8 cellular contexts compared by ENCODE assay signal in the genomic region with DNA sequence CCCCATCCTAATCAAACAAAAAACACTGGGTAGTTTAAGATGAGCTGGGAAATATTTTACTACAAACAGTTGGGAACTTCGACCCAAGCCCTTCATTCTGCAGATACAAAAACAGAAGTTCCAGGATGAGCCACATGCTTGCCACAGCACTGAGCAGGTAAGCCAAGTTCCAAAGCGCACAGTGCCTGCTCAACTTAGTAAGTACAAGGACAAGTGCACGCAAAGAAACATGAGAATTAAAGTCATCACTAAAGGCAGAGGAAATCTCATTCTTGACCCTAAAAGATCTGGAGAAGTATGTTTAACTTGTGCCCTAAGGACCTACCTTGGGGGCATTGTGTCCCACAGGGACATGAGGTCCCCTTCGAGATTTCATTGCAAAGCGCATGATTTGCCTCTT. TPM values are rescaled to one million over a fixed set of nuclear protein-coding genes. Genes with fewer than 3 reads are reported as not detected.
DNase-seq lines count a peak whose midpoint lies in the region; ATAC-seq and TF ChIP-seq lines count a peak whose summit lies in the region.

No MANE protein-coding gene starts in this region.

- POLR2A ChIA-PET in PC-9 (lab: Charles Lee; ENCODE audit: unreplicated experiment), result interaction anchor here (0.6 kb wide), 1 partner anchor 228 kb away, joined by 3 read pairs; no protein-coding TSS in a partner anchor

- H3K79me2 ChIP-seq in PC-9 (ENCODE audit: low read depth), result peaks cover 80% of the 10 kb centered on the region

- CTCF ChIA-PET in PC-9 (lab: Charles Lee), result no interaction called here

- DNase-seq in NOMO-1 treated with DMSO at 0.1 percent for 48 hours (lab: John Stamatoyannopoulos, UW; ENCODE audit: unreplicated experiment) (peak; percentile 43), NOMO-1 treated with dmso at 0.1 percent for 144 hours (lab: John Stamatoyannopoulos, UW; ENCODE audit: unreplicated experiment) (no peak), PC-9 (no peak), endodermal cell (no peak), posterior cingulate gyrus (no peak)
- DNase-seq in natural killer cell treated with Interleukin-12 subunit alpha and Interleukin-12 subunit beta and Interleukin-15 and Interleukin-18, amount 100 ng/mL, for 72 hours (ENCODE audit: low spot score), result no peak
- no peak for DNase-seq in stimulated activated CD4-positive, alpha-beta T cell treated with anti-CD3 and anti-CD28 coated beads, Interleukin-15, amount 100 ng/mL, for 24 hours

- intact Hi-C loops in PC-9 (cut with micrococcal nuclease; ENCODE audit: unreplicated experiment) (no loop called here), posterior cingulate gyrus (cut with DNase I) (no loop called here)

- H3K36me3 ChIP-seq in PC-9 (ENCODE audit: low read depth) (peaks cover 35% of the 10 kb centered on the region), endodermal cell (ENCODE audit: control insufficient read depth, insufficient read depth, low read length) (peaks cover 34% of the 10 kb centered on the region)

- H3K9me3 Mint-ChIP-seq in endodermal cell, result no peaks in the 10 kb centered on the region
- H3K9me3 Mint-ChIP-seq in natural killer cell treated with Interleukin-12 subunit alpha and Interleukin-12 subunit beta and Interleukin-15 and Interleukin-18, amount 100 ng/mL, for 72 hours, result no peaks in the 10 kb centered on the region

- H3K4me1 ChIP-seq in PC-9 (replicated peaks; ENCODE audit: insufficient read depth) (peaks cover 33% of the 10 kb centered on the region), endodermal cell (ENCODE audit: control insufficient read depth, insufficient read depth, low read length) (peaks cover 6% of the 10 kb centered on the region)

- peak overlapping the region; percentile 99 for H3K9ac ChIP-seq in endodermal cell (ENCODE audit: extremely low read depth, low read length, poor library complexity, severe bottlenecking)

- no peak for TF ChIP-seq CTCF in PC-9 (conservative IDR thresholded peaks at IDR 0.05)
- TF ChIP-seq CTCF in endodermal cell (conservative IDR thresholded peaks at IDR 0.05), result no peak

- H2AFZ ChIP-seq in PC-9, result peak overlapping the region; percentile 97

- peaks cover 15% of the 10 kb centered on the region; the same call in 1 of the 2 replicates for H3F3A ChIP-seq in PC-9 (ENCODE audit: insufficient read depth, low read depth)

- H3K27me3 ChIP-seq in PC-9 (ENCODE audit: insufficient read depth, low read depth), result no peaks in the 10 kb centered on the region
- H3K27me3 ChIP-seq in endodermal cell (ENCODE audit: control insufficient read depth, insufficient read depth, low read length, poor library complexity, severe bottlenecking), result no peaks in the 10 kb centered on the region

- H3K27ac Mint-ChIP-seq in endodermal cell, result peak overlapping the region; percentile 100
- H3K27ac Mint-ChIP-seq in natural killer cell treated with Interleukin-12 subunit alpha and Interleukin-12 subunit beta and Interleukin-15 and Interleukin-18, amount 100 ng/mL, for 72 hours, result peak overlapping the region; percentile 86 to 88

- peak overlapping the region; percentile 98 for H3K4me3 Mint-ChIP-seq in endodermal cell
- peak overlapping the region; percentile 90 for H3K4me3 Mint-ChIP-seq in natural killer cell treated with Interleukin-12 subunit alpha and Interleukin-12 subunit beta and Interleukin-15 and Interleukin-18, amount 100 ng/mL, for 72 hours

- WGBS in endodermal cell (ENCODE audit: insufficient coverage in 1 of 2, insufficient read length in 1 of 2), 2 experiments, result 24 to 31% methylated on average over 3 to 5 of the region's 5 CpGs

- peaks cover 31% of the 10 kb centered on the region for H4K20me1 ChIP-seq in PC-9 (ENCODE audit: insufficient read depth)

- H3K27me3 Mint-ChIP-seq in endodermal cell (ENCODE audit: insufficient read depth), result no peaks in the 10 kb centered on the region
- no peaks in the 10 kb centered on the region for H3K27me3 Mint-ChIP-seq in natural killer cell treated with Interleukin-12 subunit alpha and Interleukin-12 subunit beta and Interleukin-15 and Interleukin-18, amount 100 ng/mL, for 72 hours

- H3K36me3 Mint-ChIP-seq in endodermal cell (ENCODE audit: low read depth), result peaks cover 37% of the 10 kb centered on the region
- H3K36me3 Mint-ChIP-seq in natural killer cell treated with Interleukin-12 subunit alpha and Interleukin-12 subunit beta and Interleukin-15 and Interleukin-18, amount 100 ng/mL, for 72 hours, result peaks cover 26% of the 10 kb centered on the region

- H3K4me1 Mint-ChIP-seq in endodermal cell, result peaks cover 33% of the 10 kb centered on the region
- peaks cover 40 to 52% of the 10 kb centered on the region in 2 donors for H3K4me1 Mint-ChIP-seq in natural killer cell treated with Interleukin-12 subunit alpha and Interleukin-12 subunit beta and Interleukin-15 and Interleukin-18, amount 100 ng/mL, for 72 hours (ENCODE audit: low read depth in 2 of 2)

- H3K9me3 ChIP-seq in PC-9 (ENCODE audit: insufficient read depth, low read depth), result no peaks in the 10 kb centered on the region
- H3K9me3 ChIP-seq in endodermal cell (ENCODE audit: control insufficient read depth, low read length), result no peaks in the 10 kb centered on the region

- ATAC-seq in natural killer cell treated with Interleukin-12 subunit alpha and Interleukin-12 subunit beta and Interleukin-15 and Interleukin-18, amount 100 ng/mL, for 72 hours, result no peak
- no peak for ATAC-seq in HG02642 (IDR thresholded peaks at IDR 0.05; ENCODE audit: poor library complexity, unreplicated experiment)

- no peaks in the 10 kb centered on the region for H3K9me2 ChIP-seq in PC-9 (ENCODE audit: insufficient read depth)

- peak overlapping the region; percentile 100 for H3K4me2 ChIP-seq in PC-9

- BruUV-seq in PC-9 (replicated peaks; lab: Mats Ljungman, UMichigan), result no TSS peak

- H3K4me3 ChIP-seq in PC-9 (peak overlapping the region; percentile 99), endodermal cell (ENCODE audit: low read length) (peak overlapping the region; percentile 95)

- H3K27ac ChIP-seq in PC-9 (peak overlapping the region; percentile 97), endodermal cell (ENCODE audit: low read depth, low read length) (peak overlapping the region; percentile 93)

RNA-seq across cellular contexts. Expression of a gene that starts 1.2 kb away (rescaled TPM):
- 101 and 157 TPM in 2 replicates for total RNA-seq in PC-9 (2021)
- total RNA-seq in endodermal cell, result 100 to 1,000 TPM; 198 to 224 TPM
- 144 TPM for polyA plus RNA-seq in endodermal cell (2013, experiment 1 of 2)
- polyA plus RNA-seq in endodermal cell (2013, experiment 2 of 2), result 132 TPM
- total RNA-seq in natural killer cell treated with Interleukin-12 subunit alpha and Interleukin-12 subunit beta and Interleukin-15 and Interleukin-18, amount 100 ng/mL, for 72 hours, result 100 to 1,000 TPM; 175 to 183 TPM

RNA-seq across cellular contexts. Expression of a gene that starts 13.4 kb away (rescaled TPM):
- not detected in 2 replicates for total RNA-seq in PC-9 (2021)
- total RNA-seq in endodermal cell, result not detected
- polyA plus RNA-seq in endodermal cell (2013, experiment 1 of 2), result not detected
- polyA plus RNA-seq in endodermal cell (2013, experiment 2 of 2), result not detected
- not detected for total RNA-seq in natural killer cell treated with Interleukin-12 subunit alpha and Interleukin-12 subunit beta and Interleukin-15 and Interleukin-18, amount 100 ng/mL, for 72 hours

RNA-seq across cellular contexts. Expression of a gene that starts 27.6 kb away (rescaled TPM):
- total RNA-seq in PC-9 (2021) (375 and 491 TPM in 2 replicates), endodermal cell (100 to 1,000 TPM; 597 to 679 TPM)
- polyA plus RNA-seq in endodermal cell (2013, experiment 1 of 2), result 357 TPM
- polyA plus RNA-seq in endodermal cell (2013, experiment 2 of 2), result 371 TPM
- 100 to 1,000 TPM; 495 to 662 TPM for total RNA-seq in natural killer cell treated with Interleukin-12 subunit alpha and Interleukin-12 subunit beta and Interleukin-15 and Interleukin-18, amount 100 ng/mL, for 72 hours

RNA-seq across cellular contexts. Expression of a gene that starts 52.9 kb away (rescaled TPM):
- 89.7 and 92.3 TPM in 2 replicates for total RNA-seq in PC-9 (2021)
- total RNA-seq in endodermal cell, result 10 to 100 TPM; 55.7 to 59.4 TPM
- polyA plus RNA-seq in endodermal cell (2013, experiment 1 of 2), result 89.7 TPM
- 79.8 TPM for polyA plus RNA-seq in endodermal cell (2013, experiment 2 of 2)
- 100 to 1,000 TPM; 131 to 136 TPM for total RNA-seq in natural killer cell treated with Interleukin-12 subunit alpha and Interleukin-12 subunit beta and Interleukin-15 and Interleukin-18, amount 100 ng/mL, for 72 hours
